ENCODE assay signal across 25 cellular contexts in the genomic region with DNA sequence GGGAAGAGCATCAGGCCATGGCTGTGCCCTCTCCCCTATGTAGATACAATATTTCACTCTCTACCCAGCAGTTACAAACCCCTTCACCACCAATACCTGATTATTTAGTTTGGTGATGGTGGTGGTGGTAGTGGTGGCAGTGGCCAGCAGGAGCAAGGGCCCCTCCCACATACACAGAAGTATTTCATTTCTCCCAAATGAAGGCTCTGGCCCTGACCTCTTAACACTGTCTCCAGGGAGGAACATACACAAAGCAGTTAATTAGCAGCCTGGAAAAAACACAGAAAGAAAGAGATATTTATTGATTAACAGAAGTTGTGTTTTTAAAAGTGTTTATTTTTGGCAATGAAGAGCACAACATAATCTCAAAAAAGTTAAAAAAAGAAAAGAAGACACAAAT.
DNase-seq lines count a peak whose midpoint lies in the region; ATAC-seq, FAIRE-seq and TF ChIP-seq lines count a peak whose summit lies in the region.
"Had no signal": no experiment of that assay in that cellular context is flagged by ENCODE, and none has a peak within 500 bp of the region (broad histone marks: within the 10 kb centered on the region; RNA-seq: fewer than 3 reads in every experiment).

No MANE protein-coding gene starts in this region.

- H3K9me1 ChIP-seq in K562 (ENCODE audit: control insufficient read depth, insufficient read depth, low read length) = no peaks in the 10 kb centered on the region

- H4K20me1 ChIP-seq in K562 (replicated peaks; ENCODE audit: control insufficient read depth, insufficient read depth, low read length) = no peaks in the 10 kb centered on the region
- H4K20me1 ChIP-seq: BLaER1 treated with 17β-estradiol and CSF1 and Interleukin-3, amounts not matched to agents 10 nM and 100 nM had no signal

- no peaks in the 10 kb centered on the region for H3K27me3 Mint-ChIP-seq in memory B cell
- H3K27me3 Mint-ChIP-seq in stimulated activated naive B cell treated with anti-CD40 and anti-IgM and Interleukin-4, amounts not matched to agents 10 μg/mL and 1 μg/mL and 100 μg/mL, for 72 hours = no peaks in the 10 kb centered on the region
- H3K27me3 Mint-ChIP-seq: CD4-positive, alpha-beta T cell had no signal

- H3K4me1 Mint-ChIP-seq in memory B cell = peaks cover 24% of the 10 kb centered on the region
- H3K4me1 Mint-ChIP-seq in stimulated activated naive B cell treated with anti-CD40 and anti-IgM and Interleukin-4, amounts not matched to agents 10 μg/mL and 1 μg/mL and 100 μg/mL, for 72 hours = peaks cover 12 to 29% of the 10 kb centered on the region in 2 donors

- peak in 1 of 4 experiments; percentile 57 for DNase-seq in K562 (ENCODE audit: extremely low read depth in 1 of 4, low spot score in 3 of 4)
- no peak for DNase-seq in memory B cell (ENCODE audit: low spot score in 2 of 2)
- DNase-seq in stimulated activated naive B cell treated with anti-CD40 and anti-IgM and Interleukin-4, amounts not matched to agents 10 μg/mL and 1 μg/mL and 100 μg/mL, for 72 hours = no peak
- no peak for DNase-seq in GM13976 (ENCODE audit: low spot score)
- DNase-seq in erythroblast (lab: John Stamatoyannopoulos, UW) = no peak
- DNase-seq: 8988T; ACHN; Caco-2; Calu3; CD4-positive, alpha-beta T cell; CD8-positive, alpha-beta T cell; DMS153; DMS53; DMS79; DND-41; EL; GDM1 had no signal

- no peak overlapping the region for H3K4me3 Mint-ChIP-seq in memory B cell
- H3K4me3 Mint-ChIP-seq in stimulated activated naive B cell treated with anti-CD40 and anti-IgM and Interleukin-4, amounts not matched to agents 10 μg/mL and 1 μg/mL and 100 μg/mL, for 72 hours = no peak overlapping the region
- H3K4me3 Mint-ChIP-seq: CD4-positive, alpha-beta T cell; CD8-positive, alpha-beta T cell had no signal

- H3K36me3 ChIP-seq in K562 (ENCODE audit: control insufficient read depth, insufficient read depth, low read length) = peaks cover 22% of the 10 kb centered on the region; the same call in 2 of the 3 replicates

- peak overlapping the region in 1 of 2 experiments; percentile 5; a peak in 2 of 4 replicates for H3K9ac ChIP-seq in K562 (ENCODE audit: insufficient read depth in 1 of 2, low read depth in 2 of 2, low read length in 2 of 2)
- H3K9ac ChIP-seq: BLaER1 treated with 17β-estradiol and CSF1 and Interleukin-3, amounts not matched to agents 10 nM and 100 nM had no signal

- H2AFZ ChIP-seq in K562 (ENCODE audit: low read depth, low read length) = no peak overlapping the region

- TF ChIP-seq CTCF in K562 (IDR thresholded peaks at IDR 0.05 in 2 of 3, conservative IDR thresholded peaks at IDR 0.05 in 1 of 3; ENCODE audit: insufficient read depth in 2 of 3, low read depth in 1 of 3, low read length in 3 of 3) (no peak), GM13976 (IDR thresholded peaks at IDR 0.05; ENCODE audit: borderline replicate concordance, control extremely low read depth, extremely low read depth, insufficient read depth, missing control alignments) (no peak)

- TF ChIP-seq POLR2A in K562 (conservative IDR thresholded peaks at IDR 0.05) (no peak), erythroblast (IDR thresholded peaks at IDR 0.05; ENCODE audit: low read length) (no peak)

- peak overlapping the region; percentile 43 for H3K27ac ChIP-seq in K562 (ENCODE audit: extremely low read depth, low read depth, low read length)
- H3K27ac ChIP-seq: BLaER1 treated with 17β-estradiol and CSF1 and Interleukin-3, amounts not matched to agents 10 nM and 100 nM; C4-2B had no signal

- no peaks in the 10 kb centered on the region for H3K27me3 ChIP-seq in K562 (ENCODE audit: control insufficient read depth in 2 of 2, insufficient read depth in 2 of 2, low read length in 2 of 2)
- H3K27me3 ChIP-seq: BLaER1 treated with 17β-estradiol and CSF1 and Interleukin-3, amounts not matched to agents 10 nM and 100 nM had no signal

- peaks cover 6 to 27% of the 10 kb centered on the region in 2 experiments; a peak in 3 of 5 replicates for H3K4me1 ChIP-seq in K562 (replicated peaks in 1 of 2; ENCODE audit: control insufficient read depth in 2 of 2, insufficient read depth in 2 of 2, low read length in 2 of 2)
- H3K4me1 ChIP-seq: Caco-2 had no signal

- 0 out of 2 replicates have a peak overlapping the region, but pooled peaks have one; percentile 13 for H3K4me2 ChIP-seq in K562 (ENCODE audit: insufficient read depth, low read length)
- H3K4me2 ChIP-seq: BLaER1 treated with 17β-estradiol and CSF1 and Interleukin-3, amounts not matched to agents 10 nM and 100 nM had no signal

- H3K36me3 Mint-ChIP-seq in memory B cell = peaks cover 16% of the 10 kb centered on the region
- H3K36me3 Mint-ChIP-seq in stimulated activated naive B cell treated with anti-CD40 and anti-IgM and Interleukin-4, amounts not matched to agents 10 μg/mL and 1 μg/mL and 100 μg/mL, for 72 hours = peaks cover 9 to 38% of the 10 kb centered on the region in 2 donors
- H3K36me3 Mint-ChIP-seq: CD8-positive, alpha-beta T cell had no signal

- H3K4me3 ChIP-seq in K562 = no peak overlapping the region
- H3K4me3 ChIP-seq: GM12878 had no signal

- TF ChIP-seq RAD21 in K562 (CRISPR knock-in tag; conservative IDR thresholded peaks at IDR 0.05 in 1 of 2, IDR thresholded peaks at IDR 0.05 in 1 of 2) = no peak

- H3K9me3 Mint-ChIP-seq in memory B cell = peaks cover 5% of the 10 kb centered on the region
- H3K9me3 Mint-ChIP-seq in stimulated activated naive B cell treated with anti-CD40 and anti-IgM and Interleukin-4, amounts not matched to agents 10 μg/mL and 1 μg/mL and 100 μg/mL, for 72 hours = peaks cover 5% of the 10 kb centered on the region in 2 donors
- H3K9me3 Mint-ChIP-seq: CD4-positive, alpha-beta T cell; CD8-positive, alpha-beta T cell had no signal

- POLR2A ChIA-PET in K562 (lab: Yijun Ruan, JAX) = no interaction called here

- no peak for FAIRE-seq in K562 (lab: Jason Lieb, UNC)
- FAIRE-seq: A204.1, D721Med, GM12878, GM12892, GM19239 had no signal

- peaks cover 86% of the 10 kb centered on the region for H3K79me2 ChIP-seq in K562 (ENCODE audit: control insufficient read depth, insufficient read depth, low read length)

- in situ Hi-C loops in K562 (cut with MboI) = no loop called here
- in situ Hi-C loops in GM13976 (cut with MboI; ENCODE audit: low sequenced_read_pairs, unreplicated experiment) = no loop called here

- peak overlapping the region; percentile 39 for H3K27ac Mint-ChIP-seq in memory B cell
- H3K27ac Mint-ChIP-seq in stimulated activated naive B cell treated with anti-CD40 and anti-IgM and Interleukin-4, amounts not matched to agents 10 μg/mL and 1 μg/mL and 100 μg/mL, for 72 hours = peak overlapping the region; percentile 38
- H3K27ac Mint-ChIP-seq: CD4-positive, alpha-beta T cell; CD8-positive, alpha-beta T cell had no signal

- CTCF ChIA-PET in K562 (lab: Yijun Ruan, JAX; ENCODE audit: low intra/inter-chr PET ratio) = no interaction called here

- intact Hi-C loops in K562 (cut with micrococcal nuclease) = loop anchor here (10.0 kb wide), 1 partner anchor 976 kb away; no protein-coding TSS in a partner anchor

- no peak for TF ChIP-seq EP300 in K562 (IDR thresholded peaks at IDR 0.05; ENCODE audit: low read length)

- no peaks in the 10 kb centered on the region; the same call in 1 of the 2 replicates for H3K9me3 ChIP-seq in K562 (replicated peaks; ENCODE audit: control insufficient read depth, insufficient read depth, low read depth, low read length)
- H3K9me3 ChIP-seq: Caco-2 had no signal

- ATAC-seq in K562 = peak; percentile 10; the same call in 2 of the 3 replicates
- no peak for ATAC-seq in memory B cell (ENCODE audit: low read depth)
- ATAC-seq in stimulated activated naive B cell treated with anti-CD40 and anti-IgM and Interleukin-4, amounts not matched to agents 10 μg/mL and 1 μg/mL and 100 μg/mL, for 72 hours (replicated peaks) = no peak
- no peak for ATAC-seq in HG03378 (IDR thresholded peaks at IDR 0.05; ENCODE audit: unreplicated experiment)
- ATAC-seq: CD8-positive, alpha-beta T cell; GM12878 had no signal

- BruUV-seq in K562 (replicated peaks; lab: Mats Ljungman, UMichigan) = no TSS peak

TF ChIP-seq in K562, 482 proteins besides CTCF, POLR2A, EP300 and RAD21 (continues in another document):
- no peak for TF ChIP-seq ETV6 (IDR thresholded peaks at IDR 0.05; ENCODE audit: borderline replicate concordance in 1 of 2, low read depth in 2 of 2, low read length in 1 of 2)
- no peak for TF ChIP-seq ETV6 (CRISPR knock-in tag; IDR thresholded peaks at IDR 0.05; ENCODE audit: borderline replicate concordance)
- no peak for TF ChIP-seq MECOM (CRISPR knock-in tag; IDR thresholded peaks at IDR 0.05)
- TF ChIP-seq RBM15 (IDR thresholded peaks at IDR 0.05; ENCODE audit: insufficient read depth, low read length) = no peak
- TF ChIP-seq CBFA2T3 (IDR thresholded peaks at IDR 0.05) = no peak
- TF ChIP-seq, protein P1, sequence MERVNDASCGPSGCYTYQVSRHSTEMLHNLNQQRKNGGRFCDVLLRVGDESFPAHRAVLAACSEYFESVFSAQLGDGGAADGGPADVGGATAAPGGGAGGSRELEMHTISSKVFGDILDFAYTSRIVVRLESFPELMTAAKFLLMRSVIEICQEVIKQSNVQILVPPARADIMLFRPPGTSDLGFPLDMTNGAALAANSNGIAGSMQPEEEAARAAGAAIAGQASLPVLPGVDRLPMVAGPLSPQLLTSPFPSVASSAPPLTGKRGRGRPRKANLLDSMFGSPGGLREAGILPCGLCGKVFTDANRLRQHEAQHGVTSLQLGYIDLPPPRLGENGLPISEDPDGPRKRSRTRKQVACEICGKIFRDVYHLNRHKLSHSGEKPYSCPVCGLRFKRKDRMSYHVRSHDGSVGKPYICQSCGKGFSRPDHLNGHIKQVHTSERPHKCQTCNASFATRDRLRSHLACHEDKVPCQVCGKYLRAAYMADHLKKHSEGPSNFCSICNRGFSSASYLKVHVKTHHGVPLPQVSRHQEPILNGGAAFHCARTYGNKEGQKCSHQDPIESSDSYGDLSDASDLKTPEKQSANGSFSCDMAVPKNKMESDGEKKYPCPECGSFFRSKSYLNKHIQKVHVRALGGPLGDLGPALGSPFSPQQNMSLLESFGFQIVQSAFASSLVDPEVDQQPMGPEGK (CRISPR knock-in tag; IDR thresholded peaks at IDR 0.05; ENCODE audit: borderline replicate concordance) = no peak
